25 cellular contexts compared by ENCODE assay signal in genomic region chr16:9457215-9457614, GRCh38.
"Had no signal": no experiment of that assay in that cellular context is flagged by ENCODE, and none has a peak within 500 bp of the region (broad histone marks: within the 10 kb centered on the region; RNA-seq: fewer than 3 reads in every experiment).

No MANE protein-coding gene starts in this region.

- H3K4me2 ChIP-seq: neural progenitor cell had no signal

- H3K4me3 ChIP-seq: neural progenitor cell, pancreas, prostate gland, right lobe of liver, sigmoid colon, suprapubic skin, testis, tibial nerve, upper lobe of right lung, uterus had no signal

- H3K27me3 ChIP-seq: neural progenitor cell, pancreas, right lobe of liver, sigmoid colon, testis, tibial nerve, upper lobe of right lung, uterus had no signal

- H3K36me3 ChIP-seq: neural progenitor cell, pancreas, prostate gland, right lobe of liver, sigmoid colon, suprapubic skin, tibial nerve, upper lobe of right lung, uterus had no signal

- ATAC-seq: naive thymus-derived CD4-positive, alpha-beta T cell; natural killer cell; pancreas; right cardiac atrium; right lobe of liver; stimulated activated effector memory CD8-positive, alpha-beta T cell treated with anti-CD3 and anti-CD28 coated beads, Interleukin-12 subunit alpha, Interleukin-12 subunit beta, amount 100 ng/mL, for 72 hours; stimulated activated naive CD8-positive, alpha-beta T cell treated with anti-CD3 and anti-CD28 coated beads, Interleukin-15, amount 100 ng/mL, for 72 hours; stimulated activated naive CD8-positive, alpha-beta T cell treated with anti-CD3 and anti-CD28 coated beads, Interleukin-15, Interleukin-2, amounts not matched to agents 100 U/mL and 50 U/mL, for 24 hours; upper lobe of right lung had no signal

- H3K9ac ChIP-seq: neural progenitor cell had no signal

- H3K4me1 ChIP-seq: neural progenitor cell, pancreas, prostate gland, right lobe of liver, sigmoid colon, suprapubic skin, testis, tibial nerve, upper lobe of right lung, uterus had no signal

- H3K9me3 ChIP-seq: pancreas, prostate gland, right lobe of liver, testis, upper lobe of right lung, uterus had no signal

- FAIRE-seq: pancreas, small intestine had no signal

- H3K27ac Mint-ChIP-seq: naive thymus-derived CD4-positive, alpha-beta T cell; natural killer cell; neural progenitor cell; stimulated activated effector memory CD8-positive, alpha-beta T cell treated with anti-CD3 and anti-CD28 coated beads, Interleukin-12 subunit alpha, Interleukin-12 subunit beta, amount 100 ng/mL, for 72 hours; stimulated activated naive CD8-positive, alpha-beta T cell treated with anti-CD3 and anti-CD28 coated beads, Interleukin-15, amount 100 ng/mL, for 72 hours; type B pancreatic cell had no signal

- H3K4me3 Mint-ChIP-seq: naive thymus-derived CD4-positive, alpha-beta T cell; natural killer cell; neural progenitor cell; stimulated activated effector memory CD8-positive, alpha-beta T cell treated with anti-CD3 and anti-CD28 coated beads, Interleukin-12 subunit alpha, Interleukin-12 subunit beta, amount 100 ng/mL, for 72 hours; stimulated activated naive CD8-positive, alpha-beta T cell treated with anti-CD3 and anti-CD28 coated beads, Interleukin-15, amount 100 ng/mL, for 72 hours; type B pancreatic cell had no signal

- H2AFZ ChIP-seq: neural progenitor cell had no signal

- DNase-seq: naive thymus-derived CD4-positive, alpha-beta T cell; natural killer cell; occipital lobe; pancreas; right cardiac atrium; right lobe of liver; sigmoid colon; small intestine; stimulated activated CD4-positive, alpha-beta T cell treated with anti-CD3 and anti-CD28 coated beads, Interleukin-15, amount 100 ng/mL, for 24 hours; stimulated activated CD4-positive, alpha-beta T cell treated with anti-CD3 and anti-CD28 coated beads, Interleukin-2, amount 100 ng/mL, for 24 hours; stimulated activated CD4-positive, alpha-beta T cell treated with anti-CD3 and anti-CD28 coated beads, Interleukin-2, amount 100 ng/mL, for 48 hours; stimulated activated CD4-positive, alpha-beta T cell treated with anti-CD3 and anti-CD28 coated beads, Interleukin-4, amount 100 ng/mL, for 24 hours; stimulated activated naive CD4-positive, alpha-beta T cell; stimulated activated naive CD8-positive, alpha-beta T cell treated with anti-CD3 and anti-CD28 coated beads, Interleukin-15, amount 100 ng/mL, for 72 hours; stimulated activated naive CD8-positive, alpha-beta T cell treated with anti-CD3 and anti-CD28 coated beads, Interleukin-15, Interleukin-2, amounts not matched to agents 100 U/mL and 50 U/mL, for 24 hours; substantia nigra; testis; upper lobe of right lung had no signal

- H3K27ac ChIP-seq: neural progenitor cell, pancreas, prostate gland, right lobe of liver, sigmoid colon, suprapubic skin, testis, tibial nerve, upper lobe of right lung had no signal

- H3K36me3 Mint-ChIP-seq: natural killer cell; neural progenitor cell; stimulated activated effector memory CD8-positive, alpha-beta T cell treated with anti-CD3 and anti-CD28 coated beads, Interleukin-12 subunit alpha, Interleukin-12 subunit beta, amount 100 ng/mL, for 72 hours; type B pancreatic cell had no signal

- H3K4me1 Mint-ChIP-seq: naive thymus-derived CD4-positive, alpha-beta T cell; natural killer cell; neural progenitor cell; stimulated activated effector memory CD8-positive, alpha-beta T cell treated with anti-CD3 and anti-CD28 coated beads, Interleukin-12 subunit alpha, Interleukin-12 subunit beta, amount 100 ng/mL, for 72 hours; stimulated activated naive CD8-positive, alpha-beta T cell treated with anti-CD3 and anti-CD28 coated beads, Interleukin-15, amount 100 ng/mL, for 72 hours had no signal
